In genomic region chr14:26597136-26598080, GRCh38 we compare ENCODE assay signal across 8 cellular contexts. TPM values are rescaled to one million over a fixed set of nuclear protein-coding genes. Genes with fewer than 3 reads are reported as not detected.
DNase-seq lines count a peak whose midpoint lies in the region; FAIRE-seq and TF ChIP-seq lines count a peak whose summit lies in the region.

Gene NOVA1 (minus strand): TSS chr14:26598033. CDS start chr14:26597436, 597 bp downstream.

- no peaks in the 10 kb centered on the region for H4K20me1 ChIP-seq in keratinocyte (ENCODE audit: control insufficient read depth, extremely low read depth, insufficient read depth, low read length)
- no peaks in the 10 kb centered on the region for H4K20me1 ChIP-seq in OCI-LY7 (ENCODE audit: insufficient read depth, low read length)

- no peak within 1 kb of the TSS for H3K27ac Mint-ChIP-seq in HFFc6

- H2AFZ ChIP-seq in keratinocyte (ENCODE audit: control insufficient read depth, low read length) (peak within 1 kb of the TSS; percentile 26), OCI-LY7 (ENCODE audit: low read length) (no peak within 1 kb of the TSS)

- H3K4me1 Mint-ChIP-seq in HFFc6 (ENCODE audit: low read depth) = no peaks in the 10 kb centered on the region

- H3K9me1 ChIP-seq in keratinocyte (ENCODE audit: control insufficient read depth, extremely low read depth, insufficient read depth, low read length) = no peaks in the 10 kb centered on the region

- H3K27ac ChIP-seq in brain microvascular endothelial cell (no peak within 1 kb of the TSS), keratinocyte (ENCODE audit: control insufficient read depth, insufficient read depth, low read length) (no peak within 1 kb of the TSS), skin epidermis (peak within 1 kb of the TSS in 19 of 21 experiments; percentile 1 to 83 (median 59)), OCI-LY7 (ENCODE audit: low read depth, low read length, poor library complexity, severe bottlenecking) (no peak within 1 kb of the TSS)

- BruUV-seq in OCI-LY7 (replicated peaks; lab: Mats Ljungman, UMichigan) = no TSS peak

- no peaks in the 10 kb centered on the region for H3K9me2 ChIP-seq in OCI-LY7 (ENCODE audit: insufficient read depth, low read length)

- H3K9me3 Mint-ChIP-seq in HFFc6 = peaks cover 8% of the 10 kb centered on the region; the same call in 1 of the 2 replicates

- no peaks in the 10 kb centered on the region for H3K79me2 ChIP-seq in keratinocyte (ENCODE audit: control insufficient read depth, insufficient read depth, low read length)
- H3K79me2 ChIP-seq in OCI-LY7 (ENCODE audit: insufficient read depth, low read depth, low read length) = no peaks in the 10 kb centered on the region

- H3K4me3 Mint-ChIP-seq in HFFc6 = no peak within 1 kb of the TSS; the same call in 1 of the 2 replicates

- H3K9ac ChIP-seq in keratinocyte (ENCODE audit: control insufficient read depth, extremely low read depth, insufficient read depth, low read length) = no peak within 1 kb of the TSS

- CTCF ChIA-PET in OCI-LY7 (lab: Charles Lee; ENCODE audit: unreplicated experiment) = no interaction called here

- H3K4me1 ChIP-seq in keratinocyte (ENCODE audit: control insufficient read depth, extremely low read depth, insufficient read depth, low read length) (no peaks in the 10 kb centered on the region), OCI-LY7 (ENCODE audit: insufficient read depth, low read length, poor library complexity, severe bottlenecking) (no peaks in the 10 kb centered on the region)

- peaks cover 1% of the 10 kb centered on the region; the same call in 1 of the 2 replicates for H3K27me3 Mint-ChIP-seq in HFFc6 (ENCODE audit: insufficient read depth)

- FAIRE-seq in keratinocyte (lab: Jason Lieb, UNC) = no peak

- H3K36me3 ChIP-seq in brain microvascular endothelial cell (replicated peaks) (no peaks in the 10 kb centered on the region), keratinocyte (ENCODE audit: control insufficient read depth in 2 of 2, extremely low read depth in 1 of 2, insufficient read depth in 2 of 2, low read length in 2 of 2) (no peaks in the 10 kb centered on the region), OCI-LY7 (ENCODE audit: insufficient read depth, low read length) (no peaks in the 10 kb centered on the region)

- in situ Hi-C loops in brain microvascular endothelial cell (cut with HindIII; ENCODE audit: low pct_ligation_motif_present, low sequenced_read_pairs) = no loop called here

- H3K9me3 ChIP-seq in keratinocyte (ENCODE audit: control insufficient read depth, low read depth, low read length) (no peaks in the 10 kb centered on the region), OCI-LY7 (ENCODE audit: low read length) (no peaks in the 10 kb centered on the region; the same call in 1 of the 2 replicates)

- peaks cover 4% of the 10 kb centered on the region for H3K27me3 ChIP-seq in brain microvascular endothelial cell (replicated peaks)
- peaks cover 29% of the 10 kb centered on the region for H3K27me3 ChIP-seq in keratinocyte (ENCODE audit: control insufficient read depth, extremely low read depth, insufficient read depth, low read length)

- no peaks in the 10 kb centered on the region for H3K36me3 Mint-ChIP-seq in HFFc6 (ENCODE audit: low read depth)

- DNase-seq in DMS 273 (lab: John Stamatoyannopoulos, UW; ENCODE audit: unreplicated experiment) = peak; percentile 55
- DNase-seq in DMS 273 treated with DMSO at 0.1 percent for 48 hours (lab: John Stamatoyannopoulos, UW) = no peak
- peak; percentile 66 for DNase-seq in NCI-H2196 (lab: John Stamatoyannopoulos, UW; ENCODE audit: unreplicated experiment)
- peak; percentile 1 for DNase-seq in brain microvascular endothelial cell
- no peak for DNase-seq in keratinocyte (ENCODE audit: low read depth, low spot score)
- no peak for DNase-seq in OCI-LY7 (ENCODE audit: low spot score)
- DNase-seq in HFFc6 = no peak

- TF ChIP-seq CTCF in brain microvascular endothelial cell (IDR thresholded peaks at IDR 0.05; ENCODE audit: low read depth, low read length, missing control alignments) (no peak), keratinocyte (optimal IDR thresholded peaks at IDR 0.05 in 1 of 3, IDR thresholded peaks at IDR 0.05 in 1 of 3, conservative IDR thresholded peaks at IDR 0.05 in 1 of 3; ENCODE audit: extremely low read depth in 1 of 3, insufficient read depth in 2 of 3, low read length in 3 of 3) (no peak), OCI-LY7 (conservative IDR thresholded peaks at IDR 0.05; ENCODE audit: low read length) (no peak), HFFc6 (IDR thresholded peaks at IDR 0.05) (no peak)

- dilution Hi-C loops in keratinocyte (cut with MboI; ENCODE audit: extremely low pct_ligation_motif_present, low sequenced_read_pairs) = no loop called here

- intact Hi-C loops in OCI-LY7 (cut with micrococcal nuclease; ENCODE audit: unreplicated experiment) = no loop called here

- peak within 1 kb of the TSS; percentile 69 for H3K4me3 ChIP-seq in brain microvascular endothelial cell (ENCODE audit: low read depth, low read length)
- H3K4me3 ChIP-seq in keratinocyte (ENCODE audit: control insufficient read depth in 2 of 3, extremely low read depth in 1 of 3, insufficient read depth in 2 of 3, low read depth in 1 of 3, low read length in 3 of 3) = peak within 1 kb of the TSS in 1 of 3 experiments; percentile 14
- H3K4me3 ChIP-seq in skin epidermis = peak within 1 kb of the TSS; percentile 34 to 55 (median 44)
- no peak within 1 kb of the TSS for H3K4me3 ChIP-seq in OCI-LY7 (ENCODE audit: low read depth, low read length, poor library complexity, severe bottlenecking)

- H3K4me2 ChIP-seq in keratinocyte (ENCODE audit: control insufficient read depth, extremely low read depth, insufficient read depth, low read depth, low read length) (peak within 1 kb of the TSS; percentile 16), OCI-LY7 (ENCODE audit: low read length) (no peak within 1 kb of the TSS)

- POLR2A ChIA-PET in OCI-LY7 (lab: Charles Lee) = no interaction called here

RNA-seq across cellular contexts. Expression of gene NOVA1, which starts in this region (rescaled TPM):
- polyA plus RNA-seq in keratinocyte = not detected in 3 replicates
- polyA plus RNA-seq in keratinocyte (2011; ENCODE audit: low read depth) = not detected
- not detected in 2 replicates for polyA plus RNA-seq in keratinocyte (2011; cell fraction: cytosol; rRNA removed)
- polyA plus RNA-seq in keratinocyte (2011; cell fraction: nucleus; rRNA removed) = not detected in 2 replicates
- not detected in 2 replicates for polyA plus RNA-seq in keratinocyte (2012; ENCODE audit: low replicate concordance)
- polyA minus RNA-seq in keratinocyte = not detected in 3 replicates
- polyA minus RNA-seq in keratinocyte (2011; cell fraction: cytosol; rRNA and poly(A)+ RNA removed) = not detected
- polyA minus RNA-seq in keratinocyte (2011; cell fraction: nucleus; rRNA and poly(A)+ RNA removed) = not detected in 2 replicates
- not detected in 2 replicates for total RNA-seq in OCI-LY7 (2014; rRNA removed; shearing (Covaris generic))
- total RNA-seq in OCI-LY7 (2022) = not detected in 2 replicates
- total RNA-seq in HFFc6 (2021; fragmentation: NEBNext Ultra II Directional; extraction: Animal tissue kit (Norgen Biotek cat#: 25700)) = not detected

Comparison
In these comparisons a context has a peak if more than half of its experiments do, and no peak if none do; other contexts are left out.
1. DNase-seq: peak in DMS 273 (single experiment), NCI-H2196 (single experiment) and brain microvascular endothelial cell (single experiment); none in DMS 273 treated with DMSO at 0.1 percent for 48 hours (single experiment), keratinocyte (single experiment), OCI-LY7 (single experiment) and HFFc6 (single experiment).
2. H3K27ac ChIP-seq: peak in skin epidermis (19 of 21); none in brain microvascular endothelial cell (single experiment), keratinocyte (single experiment) and OCI-LY7 (single experiment).